In the genomic region with DNA sequence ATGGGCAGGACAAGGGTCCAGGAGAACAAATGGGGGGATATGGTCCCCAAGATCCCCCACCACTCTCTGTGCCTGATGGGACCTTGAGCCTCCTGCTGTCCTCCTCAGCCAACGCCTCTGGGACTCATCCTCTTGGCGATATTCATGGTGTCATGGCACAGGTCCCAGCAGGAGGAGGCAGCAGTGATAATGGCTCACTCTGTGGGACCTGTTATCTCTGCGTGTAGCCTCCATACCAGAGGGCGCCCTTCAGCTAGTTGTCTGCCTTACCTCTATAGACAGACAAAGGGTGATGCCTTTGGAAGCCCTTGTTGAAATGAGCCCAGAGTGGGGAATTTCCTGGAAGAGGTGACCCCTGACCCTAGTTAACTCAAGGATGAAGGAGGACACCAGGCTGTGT, we compare ENCODE assay signal across 10 cellular contexts. TPM values are rescaled to one million over a fixed set of nuclear protein-coding genes. Genes with fewer than 3 reads are reported as not detected.
DNase-seq lines count a peak whose midpoint lies in the region; ATAC-seq and TF ChIP-seq lines count a peak whose summit lies in the region.
"Had no signal": no experiment of that assay in that cellular context is flagged by ENCODE, and none has a peak within 500 bp of the region (broad histone marks: within the 10 kb centered on the region; RNA-seq: fewer than 3 reads in every experiment).

No MANE protein-coding gene starts in this region.

- H3F3A ChIP-seq in MM.1S (ENCODE audit: insufficient read depth, low read length) (no peaks in the 10 kb centered on the region), smooth muscle cell (ENCODE audit: low read depth) (no peaks in the 10 kb centered on the region)

- H3K27me3 Mint-ChIP-seq in activated CD8-positive, alpha-beta memory T cell treated with anti-CD3 and anti-CD28 coated beads, Interleukin-2, amount 10 ng/mL, durations not matched to agents 7 days and 5 days: no peaks in the 10 kb centered on the region

- no peaks in the 10 kb centered on the region for H4K20me1 ChIP-seq in MM.1S (ENCODE audit: insufficient read depth, low read length)
- peaks cover 31% of the 10 kb centered on the region for H4K20me1 ChIP-seq in smooth muscle cell (ENCODE audit: low read depth)

- 74% methylated on average over 4 of the region's 4 CpGs for WGBS in smooth muscle cell (ENCODE audit: low lambda C conversion rate)

- intact Hi-C loops in ascending aorta (cut with DNase I): no loop called here

- no peaks in the 10 kb centered on the region for H3K36me3 Mint-ChIP-seq in activated CD8-positive, alpha-beta memory T cell treated with anti-CD3 and anti-CD28 coated beads, Interleukin-2, amount 10 ng/mL, durations not matched to agents 7 days and 5 days

- no peak overlapping the region for H3K4me3 Mint-ChIP-seq in activated CD8-positive, alpha-beta memory T cell treated with anti-CD3 and anti-CD28 coated beads, Interleukin-2, amount 10 ng/mL, durations not matched to agents 7 days and 5 days

- no peak for DNase-seq in activated CD8-positive, alpha-beta memory T cell treated with anti-CD3 and anti-CD28 coated beads, Interleukin-2, amount 10 ng/mL, durations not matched to agents 7 days and 5 days
- DNase-seq in activated CD8-positive, alpha-beta memory T cell treated with anti-CD3 and anti-CD28 coated beads for 24 hours: no peak
- no peak for DNase-seq in MM.1S
- no peak for DNase-seq in ascending aorta (ENCODE audit: low spot score in 2 of 2)
- no peak for DNase-seq in smooth muscle cell (lab: John Stamatoyannopoulos, UW; ENCODE audit: unreplicated experiment)
- DNase-seq in NCI-H1105 treated with DMSO at 0.1 percent for 48 hours (lab: John Stamatoyannopoulos, UW): no peak
- DNase-seq: SHP77 treated with DMSO at 0.1 percent for 48 hours had no signal

- peak; percentile 8 for TF ChIP-seq CTCF in MM.1S (IDR thresholded peaks at IDR 0.05; ENCODE audit: low read length)
- TF ChIP-seq CTCF in ascending aorta (IDR thresholded peaks at IDR 0.05): no peak
- peak; percentile 49 for TF ChIP-seq CTCF in parathyroid adenoma (IDR thresholded peaks at IDR 0.05)
- TF ChIP-seq CTCF in smooth muscle cell (IDR thresholded peaks at IDR 0.05; ENCODE audit: borderline replicate concordance, insufficient read depth, poor library complexity, severe bottlenecking): no peak

- peak; percentile 28 for ATAC-seq in activated CD8-positive, alpha-beta memory T cell treated with anti-CD3 and anti-CD28 coated beads, Interleukin-2, amount 10 ng/mL, durations not matched to agents 7 days and 5 days
- ATAC-seq in HG03097 (IDR thresholded peaks at IDR 0.05; ENCODE audit: low FRiP score, unreplicated experiment): no peak

- H2AFZ ChIP-seq in MM.1S (ENCODE audit: low read length) (no peak overlapping the region), parathyroid adenoma (no peak overlapping the region), smooth muscle cell (ENCODE audit: low read depth) (no peak overlapping the region)

- CTCF ChIA-PET in activated CD8-positive, alpha-beta memory T cell treated with anti-CD3 and anti-CD28 coated beads, Interleukin-2, amount 10 ng/mL, durations not matched to agents 7 days and 5 days (lab: Charles Lee): interaction anchor here (3.7 kb wide), 1 partner anchor 85 kb away, joined by 15 read pairs; no protein-coding TSS in a partner anchor

- H3K36me3 ChIP-seq in MM.1S (replicated peaks; ENCODE audit: insufficient read depth, low read length): no peaks in the 10 kb centered on the region
- peaks cover 18 to 31% of the 10 kb centered on the region in 2 donors for H3K36me3 ChIP-seq in ascending aorta
- H3K36me3 ChIP-seq in parathyroid adenoma (ENCODE audit: control insufficient read depth, insufficient read depth, low read length): no peaks in the 10 kb centered on the region
- H3K36me3 ChIP-seq in smooth muscle cell (ENCODE audit: low read depth): no peaks in the 10 kb centered on the region

- no peaks in the 10 kb centered on the region for H3K9me2 ChIP-seq in MM.1S (replicated peaks; ENCODE audit: insufficient read depth, low read length)

- H3K9me3 Mint-ChIP-seq in activated CD8-positive, alpha-beta memory T cell treated with anti-CD3 and anti-CD28 coated beads, Interleukin-2, amount 10 ng/mL, durations not matched to agents 7 days and 5 days (ENCODE audit: low read depth): no peaks in the 10 kb centered on the region

- H3K27ac Mint-ChIP-seq in activated CD8-positive, alpha-beta memory T cell treated with anti-CD3 and anti-CD28 coated beads, Interleukin-2, amount 10 ng/mL, durations not matched to agents 7 days and 5 days: no peak overlapping the region

- H3K4me2 ChIP-seq in MM.1S (ENCODE audit: low read depth, low read length): no peak overlapping the region
- H3K4me2 ChIP-seq in parathyroid adenoma (ENCODE audit: low read length): no peak overlapping the region
- no peak overlapping the region for H3K4me2 ChIP-seq in smooth muscle cell

- no peaks in the 10 kb centered on the region for H3K9me3 ChIP-seq in MM.1S (replicated peaks; ENCODE audit: insufficient read depth, low read length)
- H3K9me3 ChIP-seq in ascending aorta: no peaks in the 10 kb centered on the region
- no peaks in the 10 kb centered on the region for H3K9me3 ChIP-seq in parathyroid adenoma (ENCODE audit: control insufficient read depth, low read length)
- no peaks in the 10 kb centered on the region for H3K9me3 ChIP-seq in smooth muscle cell (replicated peaks; ENCODE audit: low read depth)

- no peak overlapping the region for H3K9ac ChIP-seq in MM.1S (ENCODE audit: low read length)
- no peak overlapping the region for H3K9ac ChIP-seq in parathyroid adenoma
- no peak overlapping the region for H3K9ac ChIP-seq in smooth muscle cell (ENCODE audit: low read depth)

- H3K27ac ChIP-seq in MM.1S (ENCODE audit: low read length) (no peak overlapping the region), ascending aorta (peak overlapping the region; percentile 36 to 97), parathyroid adenoma (no peak overlapping the region), smooth muscle cell (ENCODE audit: low read depth) (no peak overlapping the region)

- H3K4me1 Mint-ChIP-seq in activated CD8-positive, alpha-beta memory T cell treated with anti-CD3 and anti-CD28 coated beads, Interleukin-2, amount 10 ng/mL, durations not matched to agents 7 days and 5 days: no peaks in the 10 kb centered on the region

- no peak overlapping the region for H3K4me3 ChIP-seq in MM.1S (ENCODE audit: low read length)
- no peak overlapping the region for H3K4me3 ChIP-seq in ascending aorta
- no peak overlapping the region for H3K4me3 ChIP-seq in parathyroid adenoma (ENCODE audit: low read depth, low read length)
- H3K4me3 ChIP-seq in smooth muscle cell: no peak overlapping the region

- no peaks in the 10 kb centered on the region for H3K27me3 ChIP-seq in MM.1S (replicated peaks; ENCODE audit: insufficient read depth, low read length)
- H3K27me3 ChIP-seq in ascending aorta: no peaks in the 10 kb centered on the region
- no peaks in the 10 kb centered on the region for H3K27me3 ChIP-seq in parathyroid adenoma (ENCODE audit: control insufficient read depth, insufficient read depth, low read length)
- no peaks in the 10 kb centered on the region for H3K27me3 ChIP-seq in smooth muscle cell (ENCODE audit: low read depth)

- no peaks in the 10 kb centered on the region for H3K79me2 ChIP-seq in MM.1S (ENCODE audit: low read length)
- H3K79me2 ChIP-seq in parathyroid adenoma: no peaks in the 10 kb centered on the region
- H3K79me2 ChIP-seq in smooth muscle cell (ENCODE audit: low read depth): no peaks in the 10 kb centered on the region

- H3K4me1 ChIP-seq in MM.1S (ENCODE audit: low read length): no peaks in the 10 kb centered on the region
- peaks cover 2 to 17% of the 10 kb centered on the region in 2 donors for H3K4me1 ChIP-seq in ascending aorta
- no peaks in the 10 kb centered on the region for H3K4me1 ChIP-seq in parathyroid adenoma
- H3K4me1 ChIP-seq in smooth muscle cell (ENCODE audit: low read depth): no peaks in the 10 kb centered on the region

RNA-seq across cellular contexts. Expression of a gene that starts 7.4 kb away (rescaled TPM):
- total RNA-seq in activated CD8-positive, alpha-beta memory T cell treated with anti-CD3 and anti-CD28 coated beads, Interleukin-2, amount 10 ng/mL, durations not matched to agents 7 days and 5 days: under 1 TPM; 0.41 to 0.56 TPM
- total RNA-seq in ascending aorta: 69.3 TPM
- 6.5 and 7.7 TPM in 2 replicates for total RNA-seq in smooth muscle cell
- 4.6 TPM in 2 replicates for polyA plus RNA-seq in smooth muscle cell

RNA-seq across cellular contexts. Expression of a gene that starts 24.4 kb away (rescaled TPM):
- not detected for total RNA-seq in activated CD8-positive, alpha-beta memory T cell treated with anti-CD3 and anti-CD28 coated beads, Interleukin-2, amount 10 ng/mL, durations not matched to agents 7 days and 5 days
- not detected for total RNA-seq in ascending aorta
- not detected in 2 replicates for total RNA-seq in smooth muscle cell
- polyA plus RNA-seq in smooth muscle cell: not detected in 2 replicates
- total RNA-seq: dermis microvascular lymphatic vessel endothelial cell had no signal

RNA-seq across cellular contexts. Expression of a gene that starts 41.7 kb away (rescaled TPM):
- not detected for total RNA-seq in activated CD8-positive, alpha-beta memory T cell treated with anti-CD3 and anti-CD28 coated beads, Interleukin-2, amount 10 ng/mL, durations not matched to agents 7 days and 5 days
- total RNA-seq in ascending aorta: not detected
- total RNA-seq in smooth muscle cell: not detected in 2 replicates
- polyA plus RNA-seq in smooth muscle cell: not detected in 2 replicates
- total RNA-seq: dermis microvascular lymphatic vessel endothelial cell had no signal

Comparison
In these comparisons a context has a peak if more than half of its experiments do, and no peak if none do; other contexts are left out.
1. H3K27ac ChIP-seq: peak in ascending aorta (2 of 2); none in MM.1S (single experiment), parathyroid adenoma (single experiment) and smooth muscle cell (single experiment).
2. CTCF ChIP-seq: peak in MM.1S (single experiment) and parathyroid adenoma (single experiment); none in ascending aorta (0 of 3) and smooth muscle cell (single experiment).